1 cellular context compared by ENCODE assay signal in genomic region chr15:94266789-94267188, GRCh38.
TF ChIP-seq lines count a peak whose summit lies in the region.

No MANE protein-coding gene starts in this region.

TF ChIP-seq in GM12878, 131 proteins besides CTCF, POLR2A, EP300 and RAD21 (continued from another document):
- no peak for TF ChIP-seq ATF2 (IDR thresholded peaks at IDR 0.05; ENCODE audit: low read length)
- TF ChIP-seq NFYA (IDR thresholded peaks at IDR 0.05; ENCODE audit: borderline replicate concordance, low read depth, low read length) = no peak
- peak; percentile 49 for TF ChIP-seq NR2C1 (IDR thresholded peaks at IDR 0.05)
- TF ChIP-seq EZH2 (IDR thresholded peaks at IDR 0.05; ENCODE audit: borderline replicate concordance, control insufficient read depth, low read depth, low read length) = no peak
- no peak for TF ChIP-seq RBBP5 (conservative IDR thresholded peaks at IDR 0.05)
